Comparison of ENCODE assay signal across 36 cellular contexts in the genomic region with DNA sequence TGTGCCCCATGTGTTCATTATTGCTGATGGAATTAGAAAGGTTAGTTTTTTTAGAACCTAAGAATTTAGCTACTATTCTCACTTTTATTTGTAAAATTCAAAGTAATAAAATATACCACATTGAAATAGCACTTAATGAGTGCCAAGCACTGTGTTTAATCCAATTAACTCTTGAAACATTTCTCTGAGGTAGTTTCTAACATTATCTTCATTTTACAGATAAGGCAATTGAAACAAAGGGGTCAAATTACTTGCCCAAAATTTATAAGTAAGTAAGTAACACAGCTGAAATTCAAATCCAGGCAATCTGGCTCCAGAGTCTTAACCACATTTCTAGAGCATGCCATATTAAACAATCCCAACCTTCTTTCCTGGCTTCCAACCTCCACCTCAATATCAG.
"Had no signal": no experiment of that assay in that cellular context is flagged by ENCODE, and none has a peak within 500 bp of the region (broad histone marks: within the 10 kb centered on the region; RNA-seq: fewer than 3 reads in every experiment).

No MANE protein-coding gene starts in this region.

- H3K27me3 ChIP-seq: adrenal gland, body of pancreas, brain microvascular endothelial cell, breast epithelium had no signal

- FAIRE-seq: TTC549 had no signal

- H3K4me1 Mint-ChIP-seq: activated B cell treated with CpG ODN at 0.5 μM for 24 hours had no signal

- H3K27ac ChIP-seq: adrenal gland, body of pancreas, brain microvascular endothelial cell, breast epithelium, VCaP had no signal

- H3K27ac Mint-ChIP-seq: activated B cell treated with CpG ODN at 0.5 μM for 24 hours; activated CD4-positive, alpha-beta memory T cell treated with anti-CD3 and anti-CD28 coated beads for 36 hours; activated CD4-positive, alpha-beta T cell treated with anti-CD3 and anti-CD28 coated beads, Interleukin-2, amount 10 ng/mL, durations not matched to agents 24 days and 14 days; activated CD8-positive, alpha-beta T cell treated with anti-CD3 and anti-CD28 coated beads for 36 hours; activated naive CD4-positive, alpha-beta T cell treated with anti-CD3 and anti-CD28 coated beads for 36 hours; activated naive CD4-positive, alpha-beta T cell treated with anti-CD3 and anti-CD28 coated beads, Interleukin-2, amount 50 U/mL, for 72 hours; activated naive CD8-positive, alpha-beta T cell treated with anti-CD3 and anti-CD28 coated beads for 36 hours; activated T-cell treated with anti-CD3 and anti-CD28 coated beads, Interleukin-2, amount 50 U/mL, for 72 hours; activated T-helper 1 cell treated with anti-CD3 and anti-CD28 coated beads, Interleukin-12 subunit alpha, Interleukin-12 subunit beta, Interleukin-2, Interleukin-4 antibody, amounts not matched to agents 30 ng/mL and 10 ng/mL and 1 ng/mL, durations not matched to agents 14 hours and 24 hours and 36 hours; activated T-helper 17 cell treated with anti-CD3 and anti-CD28 coated beads, Interleukin-2, amount 50 U/mL, for 72 hours; T-helper 1 cell treated with Interleukin-12 subunit alpha and Interleukin-12 subunit beta and Interleukin-4 antibody, amounts not matched to agents 30 μg/mL and 1 μg/mL, for 36 hours; T-helper 2 cell treated with Interferon-gamma antibody and Interleukin-4, amounts not matched to agents 5 μg/mL and 100 μg/mL, for 36 hours had no signal

- H3K4me1 ChIP-seq: breast epithelium had no signal

- DNase-seq: activated B cell treated with CpG ODN at 0.5 μM for 24 hours; activated CD4-positive, alpha-beta memory T cell treated with anti-CD3 and anti-CD28 coated beads for 36 hours; activated CD4-positive, alpha-beta T cell treated with anti-CD3 and anti-CD28 coated beads for 4 hours; activated CD4-positive, alpha-beta T cell treated with anti-CD3 and anti-CD28 coated beads, Interleukin-2, amount 10 ng/mL, durations not matched to agents 24 days and 14 days; activated CD4-positive, alpha-beta T cell treated with anti-CD3 and anti-CD28 coated beads, Interleukin-2, amount 50 U/mL, for 1 hour; activated CD4-positive, alpha-beta T cell treated with anti-CD3 and anti-CD28 coated beads, Interleukin-2, amount 50 U/mL, for 4 hours; activated CD4-positive, CD25-positive, alpha-beta regulatory T cell treated with anti-CD3 and anti-CD28 coated beads, Interleukin-2, amount 50 U/mL, for 72 hours; activated CD8-positive, alpha-beta memory T cell treated with anti-CD3 and anti-CD28 coated beads, Interleukin-2, amount 50 U/mL, for 4 hours; activated CD8-positive, alpha-beta T cell treated with anti-CD3 and anti-CD28 coated beads for 36 hours; activated effector memory CD4-positive, alpha-beta T cell treated with anti-CD3 and anti-CD28 coated beads, Interleukin-2, amount 50 U/mL, for 16 hours; activated gamma-delta T cell treated with Interleukin-2 at 50 U/mL for 16 hours; activated naive CD4-positive, alpha-beta T cell; activated naive CD4-positive, alpha-beta T cell treated with anti-CD3 and anti-CD28 coated beads for 36 hours; activated naive CD4-positive, alpha-beta T cell treated with anti-CD3 and anti-CD28 coated beads, Interleukin-2, amount 50 U/mL, for 16 hours; activated naive CD8-positive, alpha-beta T cell treated with anti-CD3 and anti-CD28 coated beads for 36 hours; activated T-cell treated with anti-CD3 and anti-CD28 coated beads for 4 hours; activated T-cell treated with anti-CD3 and anti-CD28 coated beads, Interleukin-2, amount 50 U/mL, for 1 hour; activated T-cell treated with anti-CD3 and anti-CD28 coated beads, Interleukin-2, amount 50 U/mL, for 4 hours; activated T-cell treated with anti-CD3 and anti-CD28 coated beads, Interleukin-2, amount 50 U/mL, for 72 hours; adrenal gland; amniotic stem cell; aorta; body of pancreas; brain microvascular endothelial cell; central memory CD4-positive, alpha-beta T cell; T-helper 1 cell; T-helper 2 cell; T-helper 9 cell had no signal

- H3K27me3 Mint-ChIP-seq: activated B cell treated with CpG ODN at 0.5 μM for 24 hours; activated CD4-positive, alpha-beta memory T cell treated with anti-CD3 and anti-CD28 coated beads for 36 hours; activated CD4-positive, alpha-beta T cell treated with anti-CD3 and anti-CD28 coated beads, Interleukin-2, amount 10 ng/mL, durations not matched to agents 24 days and 14 days; activated CD8-positive, alpha-beta T cell treated with anti-CD3 and anti-CD28 coated beads for 36 hours; activated naive CD8-positive, alpha-beta T cell treated with anti-CD3 and anti-CD28 coated beads for 36 hours; activated T-helper 17 cell treated with anti-CD3 and anti-CD28 coated beads, Interleukin-2, amount 50 U/mL, for 72 hours had no signal

- H3K4me3 Mint-ChIP-seq: activated B cell treated with CpG ODN at 0.5 μM for 24 hours; activated CD4-positive, alpha-beta memory T cell treated with anti-CD3 and anti-CD28 coated beads for 36 hours; activated CD4-positive, alpha-beta T cell treated with anti-CD3 and anti-CD28 coated beads, Interleukin-2, amount 10 ng/mL, durations not matched to agents 24 days and 14 days; activated CD8-positive, alpha-beta T cell treated with anti-CD3 and anti-CD28 coated beads for 36 hours; activated naive CD4-positive, alpha-beta T cell treated with anti-CD3 and anti-CD28 coated beads for 36 hours; activated naive CD8-positive, alpha-beta T cell treated with anti-CD3 and anti-CD28 coated beads for 36 hours; activated T-cell treated with anti-CD3 and anti-CD28 coated beads, Interleukin-2, amount 50 U/mL, for 4 hours; activated T-cell treated with anti-CD3 and anti-CD28 coated beads, Interleukin-2, amount 50 U/mL, for 72 hours; activated T-helper 1 cell treated with anti-CD3 and anti-CD28 coated beads, Interleukin-12 subunit alpha, Interleukin-12 subunit beta, Interleukin-2, Interleukin-4 antibody, amounts not matched to agents 30 ng/mL and 10 ng/mL and 1 ng/mL, durations not matched to agents 14 hours and 24 hours and 36 hours; activated T-helper 17 cell treated with anti-CD3 and anti-CD28 coated beads, Interleukin-2, amount 50 U/mL, for 72 hours; T-helper 1 cell treated with Interleukin-12 subunit alpha and Interleukin-12 subunit beta and Interleukin-4 antibody, amounts not matched to agents 30 μg/mL and 1 μg/mL, for 36 hours; T-helper 2 cell treated with Interferon-gamma antibody and Interleukin-4, amounts not matched to agents 5 μg/mL and 100 μg/mL, for 36 hours had no signal

- H3K4me3 ChIP-seq: adrenal gland, body of pancreas, breast epithelium had no signal

- H3K36me3 ChIP-seq: adrenal gland, brain microvascular endothelial cell, breast epithelium had no signal
